Comparison of ENCODE assay signal across 37 cellular contexts in the genomic region with DNA sequence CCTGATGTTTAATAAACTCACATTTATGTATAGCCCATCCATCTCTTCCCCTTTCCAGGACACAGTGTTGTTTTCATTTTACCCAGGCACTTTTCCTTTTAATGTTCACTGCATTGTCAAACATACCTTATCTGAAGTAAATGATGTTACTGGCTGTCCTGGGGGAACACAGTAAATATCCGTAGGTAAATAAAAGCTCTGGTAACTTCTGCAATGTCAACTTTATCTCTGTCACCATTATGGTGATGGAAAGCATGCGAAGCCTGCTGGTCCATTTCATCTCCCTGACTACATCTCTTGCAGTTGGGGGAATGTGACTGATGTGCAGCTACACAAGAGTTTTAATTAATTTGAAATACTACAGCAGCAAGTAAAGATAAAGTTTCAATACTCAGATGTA.
"Had no signal": no experiment of that assay in that cellular context is flagged by ENCODE, and none has a peak within 500 bp of the region (broad histone marks: within the 10 kb centered on the region; RNA-seq: fewer than 3 reads in every experiment).

No MANE protein-coding gene starts in this region.

- H3K4me3 ChIP-seq: adrenal gland, ascending aorta, body of pancreas, breast epithelium, cardiac muscle cell had no signal

- ATAC-seq: activated naive CD4-positive, alpha-beta T cell treated with anti-CD3 and anti-CD28 coated beads, Interleukin-2, amount 50 U/mL, for 72 hours; activated naive CD8-positive, alpha-beta T cell treated with anti-CD3 and anti-CD28 coated beads, Interleukin-2, amount 50 U/mL, for 24 hours; activated T-cell treated with anti-CD3 and anti-CD28 coated beads, Interleukin-2, amount 50 U/mL, for 4 hours; activated T-cell treated with anti-CD3 and anti-CD28 coated beads, Interleukin-2, amount 50 U/mL, for 72 hours; activated T-helper 17 cell treated with anti-CD3 and anti-CD28 coated beads, Interleukin-2, amount 50 U/mL, for 72 hours; body of pancreas had no signal

- H3K36me3 ChIP-seq: adrenal gland, ascending aorta, brain microvascular endothelial cell, breast epithelium, cardiac muscle cell had no signal

- H3K36me3 Mint-ChIP-seq: activated naive CD4-positive, alpha-beta T cell treated with anti-CD3 and anti-CD28 coated beads, Interleukin-2, amount 10 ng/mL, durations not matched to agents 7 days and 5 days; activated naive CD4-positive, alpha-beta T cell treated with anti-CD3 and anti-CD28 coated beads, Interleukin-2, amount 50 U/mL, for 24 hours; activated naive CD4-positive, alpha-beta T cell treated with anti-CD3 and anti-CD28 coated beads, Interleukin-2, amount 50 U/mL, for 72 hours; activated naive CD8-positive, alpha-beta T cell; activated naive CD8-positive, alpha-beta T cell treated with anti-CD3 and anti-CD28 coated beads for 36 hours; activated naive CD8-positive, alpha-beta T cell treated with anti-CD3 and anti-CD28 coated beads, Interleukin-2, amount 10 ng/mL, durations not matched to agents 7 days and 5 days; brain had no signal

- H3K4me1 Mint-ChIP-seq: activated naive CD4-positive, alpha-beta T cell treated with anti-CD3 and anti-CD28 coated beads, Interleukin-2, amount 10 ng/mL, durations not matched to agents 7 days and 5 days; activated naive CD4-positive, alpha-beta T cell treated with anti-CD3 and anti-CD28 coated beads, Interleukin-2, amount 50 U/mL, for 24 hours; activated naive CD8-positive, alpha-beta T cell treated with anti-CD3 and anti-CD28 coated beads for 36 hours; activated naive CD8-positive, alpha-beta T cell treated with anti-CD3 and anti-CD28 coated beads, Interleukin-2, amount 10 ng/mL, durations not matched to agents 7 days and 5 days; activated naive CD8-positive, alpha-beta T cell treated with anti-CD3 and anti-CD28 coated beads, Interleukin-2, amount 50 U/mL, for 24 hours; activated T-helper 17 cell treated with anti-CD3 and anti-CD28 coated beads, Interleukin-2, amount 50 U/mL, for 72 hours; central memory CD8-positive, alpha-beta T cell had no signal

- H3K27me3 ChIP-seq: adrenal gland, ascending aorta, body of pancreas, brain microvascular endothelial cell, breast epithelium, cardiac muscle cell had no signal

- H3K27ac Mint-ChIP-seq: activated naive CD4-positive, alpha-beta T cell treated with anti-CD3 and anti-CD28 coated beads for 36 hours; activated naive CD4-positive, alpha-beta T cell treated with anti-CD3 and anti-CD28 coated beads, Interleukin-2, amount 10 ng/mL, durations not matched to agents 7 days and 5 days; activated naive CD4-positive, alpha-beta T cell treated with anti-CD3 and anti-CD28 coated beads, Interleukin-2, amount 50 U/mL, for 24 hours; activated naive CD4-positive, alpha-beta T cell treated with anti-CD3 and anti-CD28 coated beads, Interleukin-2, amount 50 U/mL, for 72 hours; activated naive CD8-positive, alpha-beta T cell; activated naive CD8-positive, alpha-beta T cell treated with anti-CD3 and anti-CD28 coated beads for 36 hours; activated naive CD8-positive, alpha-beta T cell treated with anti-CD3 and anti-CD28 coated beads, Interleukin-2, amount 10 ng/mL, durations not matched to agents 7 days and 5 days; activated naive CD8-positive, alpha-beta T cell treated with anti-CD3 and anti-CD28 coated beads, Interleukin-2, amount 50 U/mL, for 24 hours; activated T-cell treated with anti-CD3 and anti-CD28 coated beads, Interleukin-2, amount 50 U/mL, for 24 hours; activated T-cell treated with anti-CD3 and anti-CD28 coated beads, Interleukin-2, amount 50 U/mL, for 72 hours; activated T-helper 1 cell treated with anti-CD3 and anti-CD28 coated beads, Interleukin-12 subunit alpha, Interleukin-12 subunit beta, Interleukin-2, Interleukin-4 antibody, amounts not matched to agents 30 ng/mL and 10 ng/mL and 1 ng/mL, durations not matched to agents 14 hours and 24 hours and 36 hours; activated T-helper 17 cell treated with anti-CD3 and anti-CD28 coated beads, Interleukin-2, amount 50 U/mL, for 72 hours; activated T-helper 2 cell treated with anti-CD3 and anti-CD28 coated beads, Interferon-gamma antibody, Interleukin-2, Interleukin-4, amounts not matched to agents 10 μg/mL and 5 μg/mL and 100 μg/mL, durations not matched to agents 14 hours and 24 hours and 36 hours; brain had no signal

- H3K9me3 ChIP-seq: adrenal gland, ascending aorta, body of pancreas, breast epithelium had no signal

- H3K27me3 Mint-ChIP-seq: activated naive CD4-positive, alpha-beta T cell treated with anti-CD3 and anti-CD28 coated beads, Interleukin-2, amount 10 ng/mL, durations not matched to agents 7 days and 5 days; activated naive CD4-positive, alpha-beta T cell treated with anti-CD3 and anti-CD28 coated beads, Interleukin-2, amount 50 U/mL, for 24 hours; activated naive CD8-positive, alpha-beta T cell; activated naive CD8-positive, alpha-beta T cell treated with anti-CD3 and anti-CD28 coated beads for 36 hours; activated naive CD8-positive, alpha-beta T cell treated with anti-CD3 and anti-CD28 coated beads, Interleukin-2, amount 10 ng/mL, durations not matched to agents 7 days and 5 days; activated naive CD8-positive, alpha-beta T cell treated with anti-CD3 and anti-CD28 coated beads, Interleukin-2, amount 50 U/mL, for 24 hours; activated T-cell treated with anti-CD3 and anti-CD28 coated beads, Interleukin-2, amount 50 U/mL, for 24 hours; activated T-helper 17 cell treated with anti-CD3 and anti-CD28 coated beads, Interleukin-2, amount 50 U/mL, for 72 hours; brain; central memory CD8-positive, alpha-beta T cell had no signal

- DNase-seq: activated effector memory CD4-positive, alpha-beta T cell treated with anti-CD3 and anti-CD28 coated beads, Interleukin-2, amount 50 U/mL, for 16 hours; activated effector memory CD4-positive, alpha-beta T cell treated with Interleukin-2 at 50 U/mL for 16 hours; activated gamma-delta T cell; activated gamma-delta T cell treated with Interleukin-2 at 50 U/mL for 16 hours; activated naive CD4-positive, alpha-beta T cell; activated naive CD4-positive, alpha-beta T cell treated with anti-CD3 and anti-CD28 coated beads for 36 hours; activated naive CD4-positive, alpha-beta T cell treated with anti-CD3 and anti-CD28 coated beads, Interleukin-2, amount 10 ng/mL, durations not matched to agents 7 days and 5 days; activated naive CD4-positive, alpha-beta T cell treated with anti-CD3 and anti-CD28 coated beads, Interleukin-2, amount 50 U/mL, for 16 hours; activated naive CD4-positive, alpha-beta T cell treated with Interleukin-2 at 50 U/mL for 16 hours; activated naive CD8-positive, alpha-beta T cell treated with anti-CD3 and anti-CD28 coated beads for 36 hours; activated naive CD8-positive, alpha-beta T cell treated with anti-CD3 and anti-CD28 coated beads, Interleukin-2, amount 10 ng/mL, durations not matched to agents 7 days and 5 days; activated naive CD8-positive, alpha-beta T cell treated with anti-CD3 and anti-CD28 coated beads, Interleukin-2, amount 50 U/mL, for 24 hours; activated T-cell treated with anti-CD3 and anti-CD28 coated beads, Interleukin-2, amount 50 U/mL, for 1 hour; activated T-cell treated with anti-CD3 and anti-CD28 coated beads, Interleukin-2, amount 50 U/mL, for 24 hours; activated T-cell treated with anti-CD3 and anti-CD28 coated beads, Interleukin-2, amount 50 U/mL, for 4 hours; activated T-cell treated with anti-CD3 and anti-CD28 coated beads, Interleukin-2, amount 50 U/mL, for 48 hours; activated T-cell treated with anti-CD3 and anti-CD28 coated beads, Interleukin-2, amount 50 U/mL, for 72 hours; adrenal gland; amniotic stem cell; amygdala; anterior cingulate cortex; aorta; body of pancreas; brain microvascular endothelial cell; central memory CD4-positive, alpha-beta T cell; cerebellar nuclear complex had no signal

- H3K4me3 Mint-ChIP-seq: activated naive CD4-positive, alpha-beta T cell treated with anti-CD3 and anti-CD28 coated beads for 36 hours; activated naive CD4-positive, alpha-beta T cell treated with anti-CD3 and anti-CD28 coated beads, Interleukin-2, amount 10 ng/mL, durations not matched to agents 7 days and 5 days; activated naive CD4-positive, alpha-beta T cell treated with anti-CD3 and anti-CD28 coated beads, Interleukin-2, amount 50 U/mL, for 24 hours; activated naive CD8-positive, alpha-beta T cell; activated naive CD8-positive, alpha-beta T cell treated with anti-CD3 and anti-CD28 coated beads for 36 hours; activated naive CD8-positive, alpha-beta T cell treated with anti-CD3 and anti-CD28 coated beads, Interleukin-2, amount 10 ng/mL, durations not matched to agents 7 days and 5 days; activated naive CD8-positive, alpha-beta T cell treated with anti-CD3 and anti-CD28 coated beads, Interleukin-2, amount 50 U/mL, for 24 hours; activated T-cell treated with anti-CD3 and anti-CD28 coated beads, Interleukin-2, amount 50 U/mL, for 24 hours; activated T-cell treated with anti-CD3 and anti-CD28 coated beads, Interleukin-2, amount 50 U/mL, for 4 hours; activated T-cell treated with anti-CD3 and anti-CD28 coated beads, Interleukin-2, amount 50 U/mL, for 72 hours; activated T-helper 1 cell treated with anti-CD3 and anti-CD28 coated beads, Interleukin-12 subunit alpha, Interleukin-12 subunit beta, Interleukin-2, Interleukin-4 antibody, amounts not matched to agents 30 ng/mL and 10 ng/mL and 1 ng/mL, durations not matched to agents 14 hours and 24 hours and 36 hours; activated T-helper 17 cell treated with anti-CD3 and anti-CD28 coated beads, Interleukin-2, amount 50 U/mL, for 72 hours; brain; central memory CD8-positive, alpha-beta T cell had no signal

- H3K4me1 ChIP-seq: adrenal gland, ascending aorta, body of pancreas, breast epithelium had no signal

- H3K27ac ChIP-seq: adrenal gland, ascending aorta, body of pancreas, brain microvascular endothelial cell, breast epithelium, cardiac muscle cell had no signal
